Comparison of ENCODE assay signal across 11 cellular contexts in genomic region chr10:12849351-12850181, GRCh38.
A peak's percentile ranks its signal among the peaks of the same experiment; 100 is the strongest.
DNase-seq lines count a peak whose midpoint lies in the region; TF ChIP-seq lines count a peak whose summit lies in the region.
"Had no signal": no experiment of that assay in that cellular context is flagged by ENCODE, and none has a peak within 500 bp of the region (broad histone marks: within the 10 kb centered on the region; RNA-seq: fewer than 3 reads in every experiment).

No MANE protein-coding gene starts in this region.

- no peak for TF ChIP-seq CTCF in prostate gland (IDR thresholded peaks at IDR 0.05)

- no peak for TF ChIP-seq POLR2A in prostate gland (IDR thresholded peaks at IDR 0.05)

- H3K36me3 ChIP-seq in prostate gland: no peaks in the 10 kb centered on the region
- H3K36me3 ChIP-seq: esophagus muscularis mucosa, SJSA1 had no signal

- peak overlapping the region; percentile 47 to 55 for H3K27ac ChIP-seq in prostate gland
- H3K27ac ChIP-seq: SJSA1 had no signal

- H3K4me3 ChIP-seq in prostate gland: no peak overlapping the region
- H3K4me3 ChIP-seq: esophagus muscularis mucosa, SJSA1 had no signal

- DNase-seq in NCI-H2081 (lab: John Stamatoyannopoulos, UW): peak; percentile 18 to 67
- DNase-seq in NCI-H2081 treated with DMSO at 0.1 percent for 48 hours (lab: John Stamatoyannopoulos, UW): no peak
- peak; percentile 43 for DNase-seq in NCI-H2029 treated with DMSO at 0.1 percent for 48 hours (lab: John Stamatoyannopoulos, UW)
- peak; percentile 82 for DNase-seq in dermis blood vessel endothelial cell
- peak; percentile 85 for DNase-seq in prostate gland (ENCODE audit: low spot score)
- DNase-seq in HuH-7.5 (ENCODE audit: low spot score): no peak
- no peak for DNase-seq in GM03348 (ENCODE audit: low spot score)
- DNase-seq in central memory CD4-positive, alpha-beta T cell: no peak
- DNase-seq: NCI-H1436 treated with DMSO at 0.1 percent for 48 hours had no signal

- no peaks in the 10 kb centered on the region for H3K4me1 ChIP-seq in prostate gland (replicated peaks)

- 7% methylated on average over 20 of the region's 20 CpGs for WGBS in prostate gland

- intact Hi-C loops in prostate gland (cut with DNase I): no loop called here

- H3K9me3 ChIP-seq in prostate gland: no peaks in the 10 kb centered on the region
- H3K9me3 ChIP-seq: esophagus muscularis mucosa, SJSA1 had no signal

- H3K27me3 ChIP-seq in prostate gland (replicated peaks; ENCODE audit: insufficient read depth): no peaks in the 10 kb centered on the region
- H3K27me3 ChIP-seq: esophagus muscularis mucosa, SJSA1 had no signal

Comparison
In these comparisons a context has a peak if more than half of its experiments do, and no peak if none do; other contexts are left out.
1. DNase-seq: peak in NCI-H2081 (2 of 2), NCI-H2029 treated with DMSO at 0.1 percent for 48 hours (single experiment), dermis blood vessel endothelial cell (single experiment) and prostate gland (single experiment); none in NCI-H2081 treated with DMSO at 0.1 percent for 48 hours (single experiment), HuH-7.5 (single experiment), GM03348 (single experiment) and central memory CD4-positive, alpha-beta T cell (single experiment).